8 cellular contexts compared by ENCODE assay signal in the genomic region with DNA sequence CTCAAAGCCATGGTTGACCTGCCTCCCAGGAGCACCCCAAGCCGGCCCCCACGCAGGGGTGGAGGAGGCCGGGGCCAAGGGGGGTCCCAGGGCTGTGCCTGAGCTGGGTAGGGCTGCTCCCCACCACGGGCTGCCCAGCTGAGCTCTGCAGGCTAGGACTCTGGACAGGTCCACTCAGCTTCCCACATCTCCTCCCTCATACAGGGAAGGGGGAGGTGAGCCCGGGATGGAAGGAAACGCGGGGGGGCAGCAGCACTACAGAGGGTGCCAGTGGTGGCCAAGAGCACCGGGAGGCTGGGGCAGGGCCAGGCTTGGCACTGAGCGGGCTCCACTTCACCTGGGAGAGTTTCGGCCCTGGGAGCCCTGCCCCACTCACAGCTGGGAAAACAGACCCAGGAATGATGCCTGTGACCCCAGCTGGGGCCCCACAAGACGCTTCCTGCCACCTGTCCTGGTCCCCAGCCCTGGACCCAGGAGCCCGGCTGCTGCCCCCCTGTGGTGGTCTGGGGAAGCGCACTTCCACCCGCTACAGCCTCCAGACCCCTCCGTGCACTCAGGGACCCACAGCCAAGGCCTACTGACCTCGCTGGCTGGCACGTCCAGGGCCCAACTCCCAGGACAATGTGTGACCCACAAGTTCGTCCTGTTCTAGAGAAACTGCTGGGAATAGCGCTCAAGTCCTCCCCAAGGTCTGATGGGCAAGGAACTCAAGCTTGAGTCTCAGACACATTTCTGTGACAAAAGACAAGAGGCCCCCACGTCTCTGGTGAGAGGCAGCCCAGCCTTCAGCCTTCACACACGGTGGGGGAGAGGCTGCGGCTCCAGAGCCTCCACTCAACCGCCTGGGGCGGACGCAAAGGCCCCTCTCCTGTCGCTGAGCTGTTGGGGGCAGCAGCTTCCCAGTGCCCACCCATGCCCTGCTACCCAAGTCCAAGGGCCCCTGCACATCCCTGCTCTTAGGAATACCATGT. TPM values are rescaled to one million over a fixed set of nuclear protein-coding genes. Genes with fewer than 3 reads are reported as not detected.
DNase-seq lines count a peak whose midpoint lies in the region; ATAC-seq lines count a peak whose summit lies in the region.

No MANE protein-coding gene starts in this region.

- no peak overlapping the region for H3K4me3 ChIP-seq in Jurkat, Clone E6-1 (ENCODE audit: low read length)
- H3K4me3 ChIP-seq in adipocyte (ENCODE audit: low read length), result no peak overlapping the region

- H3K9me3 ChIP-seq in T-helper 17 cell (ENCODE audit: control insufficient read depth, low read length, poor library complexity, severe bottlenecking) (peaks cover 4% of the 10 kb centered on the region), adipocyte (ENCODE audit: control insufficient read depth, low read length) (no peaks in the 10 kb centered on the region)

- H3K4me1 Mint-ChIP-seq in T-helper 17 cell, result peaks cover 11% of the 10 kb centered on the region

- no peaks in the 10 kb centered on the region for H3K27me3 ChIP-seq in adipocyte (replicated peaks; ENCODE audit: control insufficient read depth, insufficient read depth, low read length)

- peaks cover 12% of the 10 kb centered on the region for H3K36me3 ChIP-seq in adipocyte (ENCODE audit: control insufficient read depth, insufficient read depth, low read length, severe bottlenecking)

- ATAC-seq in T-helper 17 cell (peak; percentile 35), HG02642 (IDR thresholded peaks at IDR 0.05; ENCODE audit: poor library complexity, unreplicated experiment) (no peak), HG02623 (IDR thresholded peaks at IDR 0.05; ENCODE audit: unreplicated experiment) (no peak)

- H3K36me3 Mint-ChIP-seq in T-helper 17 cell (ENCODE audit: low read depth), result peaks cover 2% of the 10 kb centered on the region

- H3K9ac ChIP-seq in adipocyte (ENCODE audit: low read length), result no peak overlapping the region

- H3K27ac Mint-ChIP-seq in T-helper 17 cell, result no peak overlapping the region

- peak; percentile 61 for DNase-seq in EL
- peak; percentile 42 for DNase-seq in Jurkat, Clone E6-1 (ENCODE audit: low read depth, low spot score)
- peak; percentile 64 to 73 (median 66) for DNase-seq in T-helper 17 cell
- peak; percentile 82 for DNase-seq in adipocyte (ENCODE audit: low read depth)
- DNase-seq in iPS-NIHi7 (ENCODE audit: extremely low spot score), result peak; percentile 90
- DNase-seq in stimulated activated CD4-positive, alpha-beta T cell treated with anti-CD3 and anti-CD28 coated beads, Interleukin-2, amount 100 ng/mL, for 4 hours (ENCODE audit: low read depth), result peak; percentile 59

- H3K4me3 Mint-ChIP-seq in T-helper 17 cell, result peak overlapping the region; percentile 53

- peaks cover 41% of the 10 kb centered on the region for H3K4me1 ChIP-seq in adipocyte (ENCODE audit: control insufficient read depth, insufficient read depth, low read length)

- H3K27me3 Mint-ChIP-seq in T-helper 17 cell, result no peaks in the 10 kb centered on the region

RNA-seq across cellular contexts. Expression of gene AURKAIP1, which starts 3.0 kb away (rescaled TPM):
- polyA plus RNA-seq in Jurkat, Clone E6-1 (2012; ENCODE audit: insufficient read depth, insufficient read length), result 144 TPM
- 10 to 100 TPM; 58.3 to 62.6 TPM for total RNA-seq in T-helper 17 cell

RNA-seq across cellular contexts. Expression of gene MXRA8, which starts 13.7 kb away (rescaled TPM):
- polyA plus RNA-seq in Jurkat, Clone E6-1 (2012; ENCODE audit: insufficient read depth, insufficient read length), result 4.4 TPM
- 1 to 10 TPM in 1 of 2 donors, under 1 TPM in 1; 0.42 to 1.0 TPM for total RNA-seq in T-helper 17 cell

RNA-seq across cellular contexts. Expression of gene DVL1, which starts 22.8 kb away (rescaled TPM):
- polyA plus RNA-seq in Jurkat, Clone E6-1 (2012; ENCODE audit: insufficient read depth, insufficient read length), result 57.5 TPM
- total RNA-seq in T-helper 17 cell, result 10 to 100 TPM; 41.0 to 45.8 TPM

RNA-seq across cellular contexts. Expression of gene CCNL2, which starts 27.1 kb away (rescaled TPM):
- polyA plus RNA-seq in Jurkat, Clone E6-1 (2012; ENCODE audit: insufficient read depth, insufficient read length), result 105 TPM
- total RNA-seq in T-helper 17 cell, result 100 to 1,000 TPM; 231 to 252 TPM

RNA-seq across cellular contexts. Expression of gene MRPL20, which starts 35.1 kb away (rescaled TPM):
- 231 TPM for polyA plus RNA-seq in Jurkat, Clone E6-1 (2012; ENCODE audit: insufficient read depth, insufficient read length)
- 10 to 100 TPM; 88.0 to 92.1 TPM for total RNA-seq in T-helper 17 cell
